8 cellular contexts compared by ENCODE assay signal in the genomic region with DNA sequence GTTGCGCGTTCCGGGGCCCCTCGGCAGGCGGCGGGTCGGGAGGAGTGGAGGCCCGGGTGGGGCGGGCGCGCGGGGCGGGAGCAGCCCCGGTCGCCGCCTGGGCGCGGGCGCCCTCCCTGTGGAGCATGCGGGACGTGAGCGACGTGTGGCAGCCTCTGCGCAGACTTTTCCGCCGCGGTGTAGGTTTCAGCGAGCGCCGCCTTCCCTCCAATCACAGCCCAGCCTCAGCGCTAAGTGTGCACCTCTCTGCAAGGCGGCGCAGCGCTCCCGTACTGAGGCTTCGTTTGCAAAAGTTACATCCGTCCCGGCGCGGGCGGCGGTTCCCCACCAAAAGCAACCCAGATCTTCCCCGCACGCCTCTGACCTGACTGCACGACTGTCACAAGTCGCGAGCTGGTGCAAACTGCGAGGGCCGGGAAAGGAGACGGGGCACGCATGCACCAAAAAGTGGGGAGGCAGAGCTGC. TPM values are rescaled to one million over a fixed set of nuclear protein-coding genes. Genes with fewer than 3 reads are reported as not detected.
DNase-seq lines count a peak whose midpoint lies in the region; ATAC-seq and TF ChIP-seq lines count a peak whose summit lies in the region.

No MANE protein-coding gene starts in this region.

- H3K9me3 ChIP-seq in T-helper 17 cell (ENCODE audit: control insufficient read depth, low read length, poor library complexity, severe bottlenecking) (no peaks in the 10 kb centered on the region), iPS-18a (ENCODE audit: control insufficient read depth, low read depth, low read length) (no peaks in the 10 kb centered on the region), skeletal muscle tissue (ENCODE audit: control insufficient read depth in 3 of 3, low read length in 3 of 3) (no peaks in the 10 kb centered on the region)

- H3K27ac ChIP-seq in iPS-18a (ENCODE audit: low read length), result no peak overlapping the region
- peak overlapping the region; percentile 86 for H3K27ac ChIP-seq in skeletal muscle tissue (ENCODE audit: low read depth, low read length)

- peaks cover 14% of the 10 kb centered on the region for H3K4me1 ChIP-seq in iPS-18a (ENCODE audit: control insufficient read depth, low read depth, low read length)
- peaks cover 38 to 46% (median 41%) of the 10 kb centered on the region in 3 donors for H3K4me1 ChIP-seq in skeletal muscle tissue (ENCODE audit: control insufficient read depth in 3 of 3, insufficient read depth in 3 of 3, low read length in 3 of 3)

- H3K36me3 ChIP-seq in iPS-18a (ENCODE audit: control insufficient read depth, low read depth, low read length) (no peaks in the 10 kb centered on the region), skeletal muscle tissue (ENCODE audit: control insufficient read depth in 3 of 3, insufficient read depth in 3 of 3, low read length in 3 of 3) (peaks cover 0 to 4% (median 0%) of the 10 kb centered on the region in 3 donors)

- peak; percentile 51 for ATAC-seq in GM19438 (IDR thresholded peaks at IDR 0.05; ENCODE audit: low read depth, unreplicated experiment)
- ATAC-seq in T-helper 17 cell, result peak; percentile 79

- no peaks in the 10 kb centered on the region for H3K27me3 Mint-ChIP-seq in T-helper 17 cell

- in situ Hi-C loops in astrocyte of the cerebellum (cut with HindIII; ENCODE audit: low sequenced_read_pairs), result no loop called here

- peaks cover 27% of the 10 kb centered on the region for H3K4me1 Mint-ChIP-seq in T-helper 17 cell

- H3K27me3 ChIP-seq in iPS-18a (ENCODE audit: control insufficient read depth, insufficient read depth, low read length) (peaks cover 73% of the 10 kb centered on the region), skeletal muscle tissue (ENCODE audit: control insufficient read depth in 3 of 3, insufficient read depth in 3 of 3, low read length in 3 of 3) (no peaks in the 10 kb centered on the region)

- H3K9ac ChIP-seq in iPS-18a (ENCODE audit: low read length), result no peak overlapping the region
- peak overlapping the region; percentile 90 to 95 (median 95) for H3K9ac ChIP-seq in skeletal muscle tissue (ENCODE audit: low read depth in 1 of 3, low read length in 3 of 3)

- H3K36me3 Mint-ChIP-seq in T-helper 17 cell (ENCODE audit: low read depth), result peaks cover 5% of the 10 kb centered on the region

- H3K4me3 Mint-ChIP-seq in T-helper 17 cell, result peak overlapping the region; percentile 93

- TF ChIP-seq CTCF in astrocyte of the cerebellum (IDR thresholded peaks at IDR 0.05; ENCODE audit: low read depth, low read length, missing control alignments), result no peak

- DNase-seq in C1 segment of cervical spinal cord (lab: John Stamatoyannopoulos, UW) (peak in 8 of 14 donors; percentile 35 to 65 (median 51)), HK-2 (ENCODE audit: unreplicated experiment) (peak; percentile 89), T-helper 17 cell (peak; percentile 64 to 78 (median 72)), astrocyte of the cerebellum (ENCODE audit: low read depth) (no peak), cerebellar nuclear complex (lab: John Stamatoyannopoulos, UW) (no peak)

- H3K4me3 ChIP-seq in astrocyte of the cerebellum (ENCODE audit: low read depth, low read length), result peak overlapping the region; percentile 77
- H3K4me3 ChIP-seq in iPS-18a (ENCODE audit: low read length), result peak overlapping the region; percentile 92
- H3K4me3 ChIP-seq in skeletal muscle tissue (ENCODE audit: low read length in 3 of 3), result peak overlapping the region; percentile 76 to 94 (median 87)

- H3K27ac Mint-ChIP-seq in T-helper 17 cell, result peak overlapping the region; percentile 51

RNA-seq across cellular contexts. Expression of a gene that starts 1.2 kb away (rescaled TPM):
- 100 to 1,000 TPM in 1 of 2 donors, 10 to 100 TPM in 1; 93.3 to 146 TPM for total RNA-seq in T-helper 17 cell
- total RNA-seq in skeletal muscle tissue, result 9.9 TPM

Comparison
In these comparisons a context has a peak if more than half of its experiments do, and no peak if none do; other contexts are left out.
1. DNase-seq: peak in C1 segment of cervical spinal cord (8 of 14), HK-2 (single experiment) and T-helper 17 cell (3 of 3); none in astrocyte of the cerebellum (single experiment) and cerebellar nuclear complex (0 of 2).
2. Peak in every context shown above with its lines, with median percentiles within 50 percentile points of each other: H3K4me3 ChIP-seq.